Comparison of ENCODE assay signal across 20 cellular contexts in genomic region chr9:86876797-86877196, GRCh38.
A peak's percentile ranks its signal among the peaks of the same experiment; 100 is the strongest.
DNase-seq lines count a peak whose midpoint lies in the region; ATAC-seq and TF ChIP-seq lines count a peak whose summit lies in the region.
"Had no signal": no experiment of that assay in that cellular context is flagged by ENCODE, and none has a peak within 500 bp of the region (broad histone marks: within the 10 kb centered on the region; RNA-seq: fewer than 3 reads in every experiment).

No MANE protein-coding gene starts in this region.

- no peaks in the 10 kb centered on the region for H3K36me3 ChIP-seq in endodermal cell (ENCODE audit: control insufficient read depth, insufficient read depth, low read length)
- H3K36me3 ChIP-seq: BE2C, HAP-1 had no signal

- no peaks in the 10 kb centered on the region for H3K9me3 Mint-ChIP-seq in endodermal cell
- H3K9me3 Mint-ChIP-seq in nephron progenitor cell = no peaks in the 10 kb centered on the region
- H3K9me3 Mint-ChIP-seq: CD8-positive, alpha-beta memory T cell; HFFc6 had no signal

- H3K4me1 ChIP-seq in endodermal cell (ENCODE audit: control insufficient read depth, insufficient read depth, low read length) = no peaks in the 10 kb centered on the region
- H3K4me1 ChIP-seq: BE2C, HAP-1 had no signal

- CTCF ChIA-PET in HEK293T (lab: Yijun Ruan, JAX) = no interaction called here

- H3K9me3 ChIP-seq in endodermal cell (ENCODE audit: control insufficient read depth, low read length) = no peaks in the 10 kb centered on the region
- H3K9me3 ChIP-seq: BE2C, HAP-1 had no signal

- no peak overlapping the region for H3K27ac Mint-ChIP-seq in endodermal cell
- H3K27ac Mint-ChIP-seq in nephron progenitor cell = peak overlapping the region; percentile 95
- H3K27ac Mint-ChIP-seq: CD4-positive, CD25-positive, alpha-beta regulatory T cell; CD8-positive, alpha-beta memory T cell; HFFc6; IgD-negative memory B cell had no signal

- H3K4me3 Mint-ChIP-seq in endodermal cell = no peak overlapping the region
- peak overlapping the region; percentile 51 for H3K4me3 Mint-ChIP-seq in nephron progenitor cell
- H3K4me3 Mint-ChIP-seq: CD4-positive, CD25-positive, alpha-beta regulatory T cell; CD8-positive, alpha-beta memory T cell; HFFc6; IgD-negative memory B cell had no signal

- DNase-seq in HEK293T (ENCODE audit: extremely low spot score) (peak; percentile 37), endodermal cell (no peak), nephron progenitor cell (peak; percentile 49), SHP77 treated with DMSO at 0.1 percent for 48 hours (lab: John Stamatoyannopoulos, UW) (no peak), HuH-7.5 (ENCODE audit: low spot score) (no peak)
- DNase-seq: ACHN; BE2C; C1 segment of cervical spinal cord; CD4-positive, CD25-positive, alpha-beta regulatory T cell; CD8-positive, alpha-beta memory T cell; COR-L47; DMS 273 treated with DMSO at 0.1 percent for 48 hours; DMS53; DND-41; EL; HFFc6 had no signal

- H3K9ac ChIP-seq in endodermal cell (ENCODE audit: extremely low read depth, low read length, poor library complexity, severe bottlenecking) = no peak overlapping the region

- TF ChIP-seq CTCF in endodermal cell (conservative IDR thresholded peaks at IDR 0.05) (no peak), nephron progenitor cell (IDR thresholded peaks at IDR 0.05) (no peak)

- peaks cover 2% of the 10 kb centered on the region for H3K4me1 Mint-ChIP-seq in endodermal cell
- H3K4me1 Mint-ChIP-seq in nephron progenitor cell = peaks cover 43% of the 10 kb centered on the region
- H3K4me1 Mint-ChIP-seq: CD4-positive, CD25-positive, alpha-beta regulatory T cell; CD8-positive, alpha-beta memory T cell; IgD-negative memory B cell had no signal

- 78 to 95% methylated on average over 6 to 9 of the region's 9 CpGs for WGBS in endodermal cell (ENCODE audit: insufficient coverage in 1 of 2, insufficient read length in 1 of 2), 2 experiments

- H3K27ac ChIP-seq in endodermal cell (ENCODE audit: low read depth, low read length) = peak overlapping the region; percentile 65

- H3K36me3 Mint-ChIP-seq in endodermal cell (ENCODE audit: low read depth) (no peaks in the 10 kb centered on the region), nephron progenitor cell (ENCODE audit: low read depth) (peaks cover 5% of the 10 kb centered on the region)
- H3K36me3 Mint-ChIP-seq: CD4-positive, CD25-positive, alpha-beta regulatory T cell; CD8-positive, alpha-beta memory T cell; IgD-negative memory B cell had no signal

- POLR2A ChIA-PET in HEK293T (lab: Yijun Ruan, JAX) = no interaction called here

- H3K27me3 Mint-ChIP-seq in endodermal cell (ENCODE audit: insufficient read depth) (no peaks in the 10 kb centered on the region), nephron progenitor cell (ENCODE audit: low read depth, poor library complexity) (no peaks in the 10 kb centered on the region)
- H3K27me3 Mint-ChIP-seq: CD4-positive, CD25-positive, alpha-beta regulatory T cell; IgD-negative memory B cell had no signal

- H3K4me3 ChIP-seq in endodermal cell (ENCODE audit: low read length) = no peak overlapping the region
- H3K4me3 ChIP-seq: GM12878, HAP-1 had no signal

- no peaks in the 10 kb centered on the region for H3K27me3 ChIP-seq in endodermal cell (ENCODE audit: control insufficient read depth, insufficient read depth, low read length, poor library complexity, severe bottlenecking)
- H3K27me3 ChIP-seq: BE2C had no signal

- ATAC-seq in HG03175 (IDR thresholded peaks at IDR 0.05; ENCODE audit: unreplicated experiment) = no peak
- ATAC-seq: GM12878 had no signal

TF ChIP-seq in HEK293T, 16 proteins besides CTCF, POLR2A, EP300 and RAD21:
- TF ChIP-seq FOXA1 (IDR thresholded peaks at IDR 0.05) (peak; percentile 76; the same call in 1 of the 2 replicates), SP1 (IDR thresholded peaks at IDR 0.05) (no peak), PKNOX1 (IDR thresholded peaks at IDR 0.05) (peak; percentile 89), FOXK2 (IDR thresholded peaks at IDR 0.05) (no peak), ARNT (IDR thresholded peaks at IDR 0.05) (0 out of 2 replicates have a peak, but pooled peaks have one; percentile 6), FOXM1 (IDR thresholded peaks at IDR 0.05; ENCODE audit: borderline replicate concordance) (peak; percentile 55; the same call in 1 of the 2 replicates), CTBP1 (IDR thresholded peaks at IDR 0.05; ENCODE audit: borderline replicate concordance) (peak; percentile 93)

Comparison
In these comparisons a context has a peak if more than half of its experiments do, and no peak if none do; other contexts are left out.
1. DNase-seq: peak in HEK293T (single experiment) and nephron progenitor cell (single experiment); none in endodermal cell (single experiment), SHP77 treated with DMSO at 0.1 percent for 48 hours (single experiment) and HuH-7.5 (single experiment).